21 cellular contexts compared by ENCODE assay signal in the genomic region with DNA sequence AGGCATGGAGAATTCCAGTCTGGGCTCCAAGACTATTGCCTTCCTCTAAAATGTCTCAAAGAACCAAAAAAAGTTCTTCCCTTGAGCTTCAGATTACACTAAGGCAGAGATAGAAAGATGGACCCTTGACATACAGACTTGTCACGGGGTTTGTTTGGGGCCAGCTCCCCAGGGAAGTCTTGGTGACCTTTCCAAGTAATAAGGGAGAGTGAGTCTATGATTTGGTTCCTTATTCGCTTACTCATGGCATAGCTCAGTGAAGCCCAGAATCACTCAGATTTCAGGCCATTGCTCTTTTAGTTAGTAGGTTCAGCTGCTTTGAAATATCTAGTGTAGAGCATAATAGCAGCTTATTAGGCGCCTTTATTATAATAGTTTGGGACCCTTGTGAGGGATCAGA.
"Had no signal": no experiment of that assay in that cellular context is flagged by ENCODE, and none has a peak within 500 bp of the region (broad histone marks: within the 10 kb centered on the region; RNA-seq: fewer than 3 reads in every experiment).

No MANE protein-coding gene starts in this region.

- DNase-seq: activated CD4-positive, alpha-beta T cell treated with anti-CD3 and anti-CD28 coated beads for 36 hours; activated CD4-positive, alpha-beta T cell treated with anti-CD3 and anti-CD28 coated beads, Interleukin-2, amount 50 U/mL, for 4 hours; activated CD8-positive, alpha-beta memory T cell treated with anti-CD3 and anti-CD28 coated beads for 24 hours; activated CD8-positive, alpha-beta memory T cell treated with anti-CD3 and anti-CD28 coated beads, Interleukin-2, amount 50 U/mL, for 4 hours; activated gamma-delta T cell; aorta; dermis blood vessel endothelial cell; effector CD8-positive, alpha-beta T cell; heart right ventricle; islet precursor cell; left cardiac atrium; naive thymus-derived CD4-positive, alpha-beta T cell; retina; stimulated activated CD4-positive, alpha-beta T cell treated with anti-CD3 and anti-CD28 coated beads, Interleukin-4, amount 100 ng/mL, for 24 hours; stimulated activated naive CD8-positive, alpha-beta T cell treated with anti-CD3 and anti-CD28 coated beads, Interleukin-15, amount 100 ng/mL, for 72 hours; T-helper 1 cell; transverse colon; uterus had no signal

- H3K4me3 ChIP-seq: heart right ventricle, transverse colon, uterus had no signal

- H3K4me3 Mint-ChIP-seq: activated CD4-positive, alpha-beta T cell treated with anti-CD3 and anti-CD28 coated beads for 36 hours; brain; stimulated activated naive CD8-positive, alpha-beta T cell treated with anti-CD3 and anti-CD28 coated beads, Interleukin-15, amount 100 ng/mL, for 72 hours; WTC11 had no signal

- H3K36me3 ChIP-seq: heart right ventricle, transverse colon, uterus had no signal

- H3K27me3 Mint-ChIP-seq: activated CD4-positive, alpha-beta T cell treated with anti-CD3 and anti-CD28 coated beads for 36 hours; naive thymus-derived CD4-positive, alpha-beta T cell; stimulated activated naive CD8-positive, alpha-beta T cell treated with anti-CD3 and anti-CD28 coated beads, Interleukin-15, amount 100 ng/mL, for 72 hours had no signal

- H3K4me1 Mint-ChIP-seq: brain, WTC11 had no signal

- H3K27me3 ChIP-seq: heart right ventricle, transverse colon, uterus had no signal

- H3K27ac ChIP-seq: heart right ventricle, transverse colon, uterus had no signal

- H3K27ac Mint-ChIP-seq: activated CD4-positive, alpha-beta T cell treated with anti-CD3 and anti-CD28 coated beads for 36 hours; brain; stimulated activated naive CD8-positive, alpha-beta T cell treated with anti-CD3 and anti-CD28 coated beads, Interleukin-15, amount 100 ng/mL, for 72 hours; WTC11 had no signal

- H3K9me3 ChIP-seq: transverse colon, uterus had no signal

- H3K4me1 ChIP-seq: transverse colon, uterus had no signal

- ATAC-seq: activated CD4-positive, alpha-beta T cell treated with anti-CD3 and anti-CD28 coated beads for 36 hours; activated naive CD4-positive, alpha-beta T cell treated with anti-CD3 and anti-CD28 coated beads, Interleukin-2, amount 50 U/mL, for 72 hours; naive thymus-derived CD4-positive, alpha-beta T cell; stimulated activated naive CD8-positive, alpha-beta T cell treated with anti-CD3 and anti-CD28 coated beads, Interleukin-15, amount 100 ng/mL, for 72 hours; WTC11 had no signal
